In genomic region chr18:13285874-13286273, GRCh38 we compare ENCODE assay signal across 15 cellular contexts.
DNase-seq lines count a peak whose midpoint lies in the region; ATAC-seq, FAIRE-seq and TF ChIP-seq lines count a peak whose summit lies in the region.
"Had no signal": no experiment of that assay in that cellular context is flagged by ENCODE, and none has a peak within 500 bp of the region (broad histone marks: within the 10 kb centered on the region; RNA-seq: fewer than 3 reads in every experiment).

No MANE protein-coding gene starts in this region.

- ATAC-seq in SK-N-SH treated with all-trans-retinoic acid at 6 μM for 48 hours, result no peak
- peak; percentile 78 for ATAC-seq in left lobe of liver
- no peak for ATAC-seq in GM18907 (IDR thresholded peaks at IDR 0.05; ENCODE audit: unreplicated experiment)

- TF ChIP-seq EP300 in SK-N-SH (IDR thresholded peaks at IDR 0.05; ENCODE audit: borderline replicate concordance in 1 of 2, low read depth in 1 of 2, low read length in 1 of 2), result no peak

- peak overlapping the region; percentile 44 for H3K27ac Mint-ChIP-seq in astrocyte (ENCODE audit: unreplicated experiment)
- H3K27ac Mint-ChIP-seq: HFFc6 had no signal

- H3F3A ChIP-seq in SK-N-SH (replicated peaks; ENCODE audit: insufficient read depth), result no peaks in the 10 kb centered on the region

- no peak for TF ChIP-seq RAD21 in SK-N-SH (IDR thresholded peaks at IDR 0.05; ENCODE audit: low read length)

- no peak overlapping the region for H3K9ac ChIP-seq in SK-N-SH
- no peak overlapping the region for H3K9ac ChIP-seq in astrocyte (ENCODE audit: low read length)
- H3K9ac ChIP-seq: BLaER1 had no signal

- H3K27ac ChIP-seq in SK-N-SH (ENCODE audit: low read depth in 2 of 2, low read length in 1 of 2), result no peak overlapping the region
- no peak overlapping the region for H3K27ac ChIP-seq in astrocyte (ENCODE audit: low read depth, low read length)
- H3K27ac ChIP-seq: 22Rv1 had no signal

- peaks cover 14% of the 10 kb centered on the region for H3K36me3 Mint-ChIP-seq in astrocyte (ENCODE audit: low read depth, unreplicated experiment)

- H3K4me3 ChIP-seq in SK-N-SH (ENCODE audit: low read depth in 2 of 2, low read length in 1 of 2) (no peak overlapping the region), astrocyte (ENCODE audit: insufficient read depth, low read depth, low read length) (no peak overlapping the region)
- H3K4me3 ChIP-seq: BLaER1 had no signal

- 62% methylated on average over 4 of the region's 4 CpGs for WGBS in SK-N-SH (ENCODE audit: low lambda C conversion rate)

- H3K27me3 ChIP-seq in SK-N-SH (ENCODE audit: insufficient read depth), result no peaks in the 10 kb centered on the region
- H3K27me3 ChIP-seq in astrocyte (ENCODE audit: insufficient read depth, low read length), result no peaks in the 10 kb centered on the region
- H3K27me3 ChIP-seq: BLaER1 had no signal

- H3K9me2 ChIP-seq in SK-N-SH, result no peaks in the 10 kb centered on the region

- no peak for DNase-seq in SK-N-SH
- DNase-seq in astrocyte (ENCODE audit: low read depth), result no peak
- DNase-seq in left lobe of liver (ENCODE audit: low spot score), result no peak
- DNase-seq in nucleus accumbens (lab: John Stamatoyannopoulos, UW), result no peak
- DNase-seq in activated naive CD4-positive, alpha-beta T cell treated with Interleukin-2 at 50 U/mL for 16 hours, result no peak
- DNase-seq: AML-193, Calu3, DMS 273 treated with DMSO at 0.1 percent for 48 hours, HCEC 1CT, HFFc6 had no signal

- H3K4me1 ChIP-seq in SK-N-SH (ENCODE audit: control insufficient read depth in 1 of 2, insufficient read depth in 2 of 2, low read depth in 1 of 2, low read length in 1 of 2), result peaks cover 0 to 14% of the 10 kb centered on the region in 2 experiments; a peak in 1 of 4 replicates
- peaks cover 6% of the 10 kb centered on the region for H3K4me1 ChIP-seq in astrocyte (ENCODE audit: insufficient read depth, low read length)

- H2AFZ ChIP-seq in SK-N-SH (ENCODE audit: low read depth), result no peak overlapping the region
- no peak overlapping the region for H2AFZ ChIP-seq in astrocyte (ENCODE audit: low read depth, low read length)

- peaks cover 52% of the 10 kb centered on the region for H3K4me1 Mint-ChIP-seq in astrocyte (ENCODE audit: low read depth, unreplicated experiment)

- POLR2A ChIA-PET in SK-N-SH (lab: Yijun Ruan, JAX), result no interaction called here

- H3K9me3 ChIP-seq in SK-N-SH (no peaks in the 10 kb centered on the region), astrocyte (ENCODE audit: insufficient read depth, low read depth, low read length) (no peaks in the 10 kb centered on the region)

- H3K79me2 ChIP-seq in SK-N-SH (ENCODE audit: insufficient read depth) (no peaks in the 10 kb centered on the region), astrocyte (ENCODE audit: insufficient read depth, low read length) (no peaks in the 10 kb centered on the region)

- no peak for TF ChIP-seq CTCF in SK-N-SH (IDR thresholded peaks at IDR 0.05)
- TF ChIP-seq CTCF in astrocyte (IDR thresholded peaks at IDR 0.05; ENCODE audit: insufficient read depth, low read depth, low read length), result no peak

- peaks cover 2% of the 10 kb centered on the region for H3K9me3 Mint-ChIP-seq in astrocyte (ENCODE audit: unreplicated experiment)

- CTCF ChIA-PET in SK-N-SH (lab: Yijun Ruan, JAX), result no interaction called here

- H3K4me3 Mint-ChIP-seq in astrocyte (ENCODE audit: unreplicated experiment), result no peak overlapping the region
- H3K4me3 Mint-ChIP-seq: HFFc6 had no signal

- no peak for FAIRE-seq in astrocyte (lab: Jason Lieb, UNC)
- FAIRE-seq: HTR-8/SVneo had no signal

- H3K27me3 Mint-ChIP-seq in astrocyte (ENCODE audit: low read depth, unreplicated experiment), result no peaks in the 10 kb centered on the region

- no peaks in the 10 kb centered on the region for H3K36me3 ChIP-seq in SK-N-SH (replicated peaks in 1 of 2; ENCODE audit: control insufficient read depth in 1 of 2, insufficient read depth in 2 of 2, low read length in 1 of 2)
- H3K36me3 ChIP-seq in astrocyte (ENCODE audit: insufficient read depth, low read length), result no peaks in the 10 kb centered on the region

- H3K4me2 ChIP-seq in SK-N-SH (peak overlapping the region; percentile 26; the same call in 1 of the 2 replicates), astrocyte (ENCODE audit: low read length) (no peak overlapping the region)
- H3K4me2 ChIP-seq: BLaER1 had no signal

- H4K20me1 ChIP-seq in SK-N-SH (ENCODE audit: insufficient read depth) (no peaks in the 10 kb centered on the region), astrocyte (ENCODE audit: insufficient read depth, low read length) (no peaks in the 10 kb centered on the region)

TF ChIP-seq in SK-N-SH, 30 proteins besides CTCF, POLR2A, EP300 and RAD21:
- no peak for TF ChIP-seq GATA2 (CRISPR knock-in tag; IDR thresholded peaks at IDR 0.05)
- no peak for TF ChIP-seq NRF1 (IDR thresholded peaks at IDR 0.05; ENCODE audit: low read depth, low read length)
- TF ChIP-seq POLR2AphosphoS5 (IDR thresholded peaks at IDR 0.05; ENCODE audit: low read depth, low read length), result no peak
- TF ChIP-seq SMC3 (IDR thresholded peaks at IDR 0.05; ENCODE audit: low read depth, low read length), result no peak
- TF ChIP-seq MEF2A (IDR thresholded peaks at IDR 0.05; ENCODE audit: borderline replicate concordance, low read depth), result no peak

TF ChIP-seq in SK-N-SH treated with all-trans-retinoic acid at 6 μM for 48 hours, 23 proteins besides CTCF, POLR2A, EP300 and RAD21:
- TF ChIP-seq CREB5 (CRISPR knock-in tag; IDR thresholded peaks at IDR 0.05; ENCODE audit: low read depth), result no peak
- TF ChIP-seq CSDC2 (CRISPR knock-in tag; IDR thresholded peaks at IDR 0.05), result no peak
- no peak for TF ChIP-seq ARNTL (CRISPR knock-in tag; IDR thresholded peaks at IDR 0.05; ENCODE audit: borderline replicate concordance, low read depth)
- no peak for TF ChIP-seq ZC3H10 (CRISPR knock-in tag; IDR thresholded peaks at IDR 0.05)
- no peak for TF ChIP-seq ZFP30 (CRISPR knock-in tag; IDR thresholded peaks at IDR 0.05)
- TF ChIP-seq TOX (CRISPR knock-in tag; IDR thresholded peaks at IDR 0.05; ENCODE audit: borderline replicate concordance), result no peak
- no peak for TF ChIP-seq ZFP3 (CRISPR knock-in tag; IDR thresholded peaks at IDR 0.05)
- no peak for TF ChIP-seq PATZ1 (CRISPR knock-in tag; IDR thresholded peaks at IDR 0.05; ENCODE audit: borderline replicate concordance)
- no peak for TF ChIP-seq OSR1 (CRISPR knock-in tag; IDR thresholded peaks at IDR 0.05)
- no peak for TF ChIP-seq TCF4 (CRISPR knock-in tag; IDR thresholded peaks at IDR 0.05; ENCODE audit: borderline replicate concordance)
- no peak for TF ChIP-seq PPARA (CRISPR knock-in tag; IDR thresholded peaks at IDR 0.05; ENCODE audit: borderline replicate concordance)
- no peak for TF ChIP-seq SNAI2 (CRISPR knock-in tag; IDR thresholded peaks at IDR 0.05)
- TF ChIP-seq RARB (CRISPR knock-in tag; IDR thresholded peaks at IDR 0.05), result no peak
- TF ChIP-seq ISL1 (CRISPR knock-in tag; IDR thresholded peaks at IDR 0.05), result no peak
